Comparison of ENCODE assay signal across 23 cellular contexts in genomic region chr7:88347098-88347497, GRCh38. TPM values are rescaled to one million over a fixed set of nuclear protein-coding genes. Genes with fewer than 3 reads are reported as not detected.
DNase-seq lines count a peak whose midpoint lies in the region; ATAC-seq and TF ChIP-seq lines count a peak whose summit lies in the region.
"Had no signal": no experiment of that assay in that cellular context is flagged by ENCODE, and none has a peak within 500 bp of the region (broad histone marks: within the 10 kb centered on the region; RNA-seq: fewer than 3 reads in every experiment).

No MANE protein-coding gene starts in this region.

- H3K27ac ChIP-seq in liver (ENCODE audit: low read depth in 1 of 2, low read length in 2 of 2) (no peak overlapping the region), stomach (no peak overlapping the region), gastroesophageal sphincter (no peak overlapping the region), spleen (no peak overlapping the region)
- H3K27ac ChIP-seq: transverse colon had no signal

- DNase-seq in stomach = peak; percentile 27
- no peak for DNase-seq in HuH-7 (ENCODE audit: low spot score)
- DNase-seq in spleen = no peak
- DNase-seq in stimulated activated CD4-positive, alpha-beta T cell treated with anti-CD3 and anti-CD28 coated beads, Interleukin-12 subunit alpha, Interleukin-12 subunit beta, amount 100 ng/mL, for 4 hours = no peak
- DNase-seq: activated CD4-positive, CD25-positive, alpha-beta regulatory T cell treated with anti-CD3 and anti-CD28 coated beads, Interleukin-2, amount 50 U/mL, for 72 hours; activated CD8-positive, alpha-beta T cell treated with anti-CD3 and anti-CD28 coated beads, Interleukin-2, amount 10 ng/mL, durations not matched to agents 7 days and 5 days; activated gamma-delta T cell treated with Interleukin-2 at 50 U/mL for 16 hours; CD4-positive, alpha-beta memory T cell; cortex of kidney; glutamatergic neuron; left ventricle myocardium superior; NCI-H1694 treated with DMSO at 0.1 percent for 48 hours; NCI-H345; NCI-H82; PC-3; SHP77; SW 1271; transverse colon had no signal

- no peak for TF ChIP-seq POLR2A in stomach (IDR thresholded peaks at IDR 0.05)
- TF ChIP-seq POLR2A in gastroesophageal sphincter (IDR thresholded peaks at IDR 0.05) = no peak
- TF ChIP-seq POLR2A in spleen (IDR thresholded peaks at IDR 0.05) = no peak

- TF ChIP-seq CTCF in liver (IDR thresholded peaks at IDR 0.05; ENCODE audit: low read depth, low read length, missing input control) (no peak), stomach (IDR thresholded peaks at IDR 0.05) (no peak), gastroesophageal sphincter (IDR thresholded peaks at IDR 0.05) (no peak), spleen (IDR thresholded peaks at IDR 0.05 in 8 of 11, conservative IDR thresholded peaks at IDR 0.05 in 3 of 11) (no peak)

- no peaks in the 10 kb centered on the region for H3K36me3 ChIP-seq in liver (ENCODE audit: control insufficient read depth in 4 of 4, insufficient read depth in 3 of 4, low read depth in 1 of 4, low read length in 3 of 4)
- no peaks in the 10 kb centered on the region for H3K36me3 ChIP-seq in stomach
- no peaks in the 10 kb centered on the region for H3K36me3 ChIP-seq in gastroesophageal sphincter
- H3K36me3 ChIP-seq in spleen = no peaks in the 10 kb centered on the region
- H3K36me3 ChIP-seq: transverse colon had no signal

- H3K9me3 ChIP-seq in liver (ENCODE audit: control insufficient read depth in 4 of 4, low read length in 3 of 4) = no peaks in the 10 kb centered on the region
- no peaks in the 10 kb centered on the region for H3K9me3 ChIP-seq in stomach
- no peaks in the 10 kb centered on the region for H3K9me3 ChIP-seq in gastroesophageal sphincter
- no peaks in the 10 kb centered on the region for H3K9me3 ChIP-seq in spleen
- H3K9me3 ChIP-seq: transverse colon had no signal

- TF ChIP-seq RAD21 in liver (IDR thresholded peaks at IDR 0.05) = no peak

- TF ChIP-seq EP300 in stomach (IDR thresholded peaks at IDR 0.05) (no peak), gastroesophageal sphincter (IDR thresholded peaks at IDR 0.05) (no peak)

- H3K4me3 ChIP-seq in liver (ENCODE audit: low read depth in 1 of 3, low read length in 3 of 3) (no peak overlapping the region), stomach (no peak overlapping the region), gastroesophageal sphincter (no peak overlapping the region), spleen (no peak overlapping the region)
- H3K4me3 ChIP-seq: transverse colon had no signal

- H3K4me1 ChIP-seq in liver (ENCODE audit: control insufficient read depth in 4 of 4, insufficient read depth in 4 of 4, low read length in 3 of 4) (no peaks in the 10 kb centered on the region), stomach (peaks cover 0 to 8% (median 0%) of the 10 kb centered on the region in 4 donors), gastroesophageal sphincter (no peaks in the 10 kb centered on the region), spleen (peaks cover 0 to 7% (median 0%) of the 10 kb centered on the region in 6 donors)
- H3K4me1 ChIP-seq: transverse colon had no signal

- intact Hi-C loops in stomach (cut with DNase I; ENCODE audit: low total_unique reads) (no loop called here), spleen (cut with DNase I; ENCODE audit: low total_unique reads) (no loop called here)

- ATAC-seq in GM21360 (IDR thresholded peaks at IDR 0.05; ENCODE audit: unreplicated experiment) (peak; percentile 67), HG03520 (IDR thresholded peaks at IDR 0.05; ENCODE audit: unreplicated experiment) (peak; percentile 42), gastroesophageal sphincter (no peak)
- ATAC-seq: activated CD8-positive, alpha-beta T cell treated with anti-CD3 and anti-CD28 coated beads, Interleukin-2, amount 10 ng/mL, durations not matched to agents 7 days and 5 days; left ventricle myocardium superior; PC-3 had no signal

- WGBS in liver = 57% methylated on average over 7 of the region's 7 CpGs
- 35 to 59% (median 41%) methylated on average over 7 of the region's 7 CpGs for WGBS in stomach, 5 donors
- WGBS in gastroesophageal sphincter (ENCODE audit: low coverage in 1 of 2), 2 donors = 61 to 84% methylated on average over 3 to 7 of the region's 7 CpGs
- WGBS in spleen, 5 donors = 79 to 85% (median 82%) methylated on average over 7 of the region's 7 CpGs

- no peaks in the 10 kb centered on the region for H3K27me3 ChIP-seq in liver (ENCODE audit: control insufficient read depth in 4 of 4, insufficient read depth in 4 of 4, low read length in 3 of 4)
- H3K27me3 ChIP-seq in stomach = no peaks in the 10 kb centered on the region
- peaks cover 5% of the 10 kb centered on the region for H3K27me3 ChIP-seq in gastroesophageal sphincter
- peaks cover 0 to 28% (median 0%) of the 10 kb centered on the region in 7 donors for H3K27me3 ChIP-seq in spleen (replicated peaks in 1 of 7)
- H3K27me3 ChIP-seq: transverse colon had no signal

- no peak overlapping the region for H3K9ac ChIP-seq in liver (ENCODE audit: low read depth in 1 of 2, low read length in 2 of 2)

TF ChIP-seq in liver, 16 proteins besides CTCF, POLR2A, EP300 and RAD21:
- TF ChIP-seq ZBTB33 (IDR thresholded peaks at IDR 0.05) (no peak), HNF4A (conservative IDR thresholded peaks at IDR 0.05) (peak; percentile 12 to 42)

RNA-seq across cellular contexts. Expression of gene STEAP4, which starts 40.4 kb away (rescaled TPM):
- total RNA-seq in liver (10 to 100 TPM in 1 of 2 donors, 1 to 10 TPM in 1; 3.7 to 43.8 TPM), stomach (10 to 100 TPM in 2 of 5 donors, 1 to 10 TPM in 3; 1.8 to 14.5 (median 3.1) TPM), gastroesophageal sphincter (10 to 100 TPM; 21.5 to 68.2 (median 38.5) TPM), spleen (10 to 100 TPM in 6 of 7 donors, 1 to 10 TPM in 1; 8.9 to 70.7 (median 24.3) TPM)
- polyA plus RNA-seq in liver (10 to 100 TPM in 1 of 2 donors, 1 to 10 TPM in 1; 8.7 to 16.9 TPM), stomach (1 to 10 TPM; 1.5 to 2.4 (median 2.3) TPM), spleen (1 to 10 TPM in 1 of 3 donors, under 1 TPM in 2; 0.50 to 1.3 (median 0.50) TPM)
- total RNA-seq: activated CD8-positive, alpha-beta T cell treated with anti-CD3 and anti-CD28 coated beads, Interleukin-2, amount 10 ng/mL, durations not matched to agents 7 days and 5 days; CD4-positive, alpha-beta memory T cell; pulmonary artery endothelial cell had no signal
- polyA plus RNA-seq: CD4-positive, alpha-beta memory T cell had no signal
